Comparison of ENCODE assay signal across 22 cellular contexts in genomic region chr20:32834972-32835371, GRCh38. TPM values are rescaled to one million over a fixed set of nuclear protein-coding genes. Genes with fewer than 3 reads are reported as not detected.
DNase-seq lines count a peak whose midpoint lies in the region; ATAC-seq, FAIRE-seq and TF ChIP-seq lines count a peak whose summit lies in the region.
"Had no signal": no experiment of that assay in that cellular context is flagged by ENCODE, and none has a peak within 500 bp of the region (broad histone marks: within the 10 kb centered on the region; RNA-seq: fewer than 3 reads in every experiment).

No MANE protein-coding gene starts in this region.

- H3K4me3 ChIP-seq in HepG2 (replicated peaks in 1 of 3; ENCODE audit: insufficient read depth in 1 of 3, low read depth in 2 of 3, low read length in 3 of 3) (no peak overlapping the region), right lobe of liver (no peak overlapping the region)
- H3K4me3 ChIP-seq: GM23338 had no signal

- H3K4me1 Mint-ChIP-seq in WTC11: 0 out of 2 replicates have a peak, but pooled peaks cover 7% of the 10 kb centered on the region
- H3K4me1 Mint-ChIP-seq in naive thymus-derived CD8-positive, alpha-beta T cell: peaks cover 21 to 72% (median 60%) of the 10 kb centered on the region in 4 donors
- H3K4me1 Mint-ChIP-seq: GM23338, H9 had no signal

- H3K27me3 Mint-ChIP-seq in WTC11 (ENCODE audit: low read depth): no peaks in the 10 kb centered on the region
- no peaks in the 10 kb centered on the region for H3K27me3 Mint-ChIP-seq in naive thymus-derived CD8-positive, alpha-beta T cell
- H3K27me3 Mint-ChIP-seq: CD4-positive, alpha-beta memory T cell had no signal

- TF ChIP-seq CTCF in HepG2 (CRISPR knock-in tag; IDR thresholded peaks at IDR 0.05) (no peak), right lobe of liver (IDR thresholded peaks at IDR 0.05) (no peak), WTC11 (IDR thresholded peaks at IDR 0.05) (no peak)

- peaks cover 26% of the 10 kb centered on the region for H3K79me2 ChIP-seq in HepG2 (ENCODE audit: insufficient read depth, low read length)

- in situ Hi-C loops in HepG2 (cut with HindIII; ENCODE audit: extremely low pct_ligation_motif_present, low pct_unique_long_range_greater_than_20kb): no loop called here

- BruUV-seq in HepG2 (replicated peaks; lab: Mats Ljungman, UMichigan): no TSS peak

- H3K4me3 Mint-ChIP-seq in WTC11: no peak overlapping the region
- no peak overlapping the region for H3K4me3 Mint-ChIP-seq in naive thymus-derived CD8-positive, alpha-beta T cell
- H3K4me3 Mint-ChIP-seq: CD4-positive, alpha-beta memory T cell; GM23338; H9; HFFc6 had no signal

- no peaks in the 10 kb centered on the region for H3K27me3 ChIP-seq in HepG2 (ENCODE audit: control insufficient read depth in 1 of 2, insufficient read depth in 2 of 2, low read length in 2 of 2)
- no peaks in the 10 kb centered on the region for H3K27me3 ChIP-seq in right lobe of liver

- peaks cover 79% of the 10 kb centered on the region for H3K36me3 Mint-ChIP-seq in WTC11
- H3K36me3 Mint-ChIP-seq in naive thymus-derived CD8-positive, alpha-beta T cell: peaks cover 5 to 92% (median 12%) of the 10 kb centered on the region in 3 donors

- CTCF ChIA-PET in HepG2 (lab: Yijun Ruan, JAX; ENCODE audit: low intra/inter-chr PET ratio, low total read pairs): no interaction called here
- CTCF ChIA-PET in WTC11 (lab: Charles Lee): interaction anchor here (1.9 kb wide), 1 partner anchor 45 kb away, joined by 5 read pairs; no protein-coding TSS in a partner anchor

- no peak for TF ChIP-seq RAD21 in HepG2 (CRISPR knock-in tag; IDR thresholded peaks at IDR 0.05)

- ATAC-seq in HepG2: no peak
- no peak for ATAC-seq in right lobe of liver
- ATAC-seq in WTC11: no peak
- no peak for ATAC-seq in naive thymus-derived CD8-positive, alpha-beta T cell
- ATAC-seq: GM23338, HCT116 had no signal

- TF ChIP-seq POLR2A in HepG2 (IDR thresholded peaks at IDR 0.05; ENCODE audit: insufficient read depth in 1 of 2, low read depth in 2 of 2, low read length in 2 of 2) (no peak), right lobe of liver (IDR thresholded peaks at IDR 0.05) (no peak)

- no peaks in the 10 kb centered on the region for H3K9me3 ChIP-seq in HepG2 (ENCODE audit: low read length)
- no peaks in the 10 kb centered on the region for H3K9me3 ChIP-seq in right lobe of liver

- intact Hi-C loops in HepG2 (cut with micrococcal nuclease; ENCODE audit: unreplicated experiment) (no loop called here), right lobe of liver (cut with DNase I) (no loop called here)

- H3K36me3 ChIP-seq in HepG2 (replicated peaks in 1 of 2; ENCODE audit: control insufficient read depth in 1 of 2, insufficient read depth in 2 of 2, low read length in 2 of 2): peaks cover 35 to 83% of the 10 kb centered on the region in 2 experiments
- H3K36me3 ChIP-seq in right lobe of liver: peaks cover 0 to 56% (median 16%) of the 10 kb centered on the region in 4 donors

- POLR2A ChIA-PET in HepG2 (lab: Yijun Ruan, JAX) (no interaction called here), WTC11 (lab: Charles Lee) (no interaction called here)
- POLR2A ChIA-PET in naive thymus-derived CD8-positive, alpha-beta T cell (lab: Charles Lee): no interaction called here

- peaks cover 7% of the 10 kb centered on the region for H3K9me3 Mint-ChIP-seq in WTC11
- no peaks in the 10 kb centered on the region for H3K9me3 Mint-ChIP-seq in naive thymus-derived CD8-positive, alpha-beta T cell
- H3K9me3 Mint-ChIP-seq: CD4-positive, alpha-beta memory T cell; GM23338; H9; HFFc6 had no signal

- FAIRE-seq in HepG2 (lab: Jason Lieb, UNC): no peak
- FAIRE-seq: GM12891, GM18507 had no signal

- no peak overlapping the region for H2AFZ ChIP-seq in HepG2 (ENCODE audit: low read length)
- H2AFZ ChIP-seq: GM23338 had no signal

- no peak for DNase-seq in HepG2 (ENCODE audit: low spot score)
- DNase-seq in right lobe of liver: no peak
- DNase-seq in WTC11 (ENCODE audit: low spot score): no peak
- no peak for DNase-seq in naive thymus-derived CD8-positive, alpha-beta T cell
- DNase-seq in cerebellum (ENCODE audit: low spot score): no peak
- no peak for DNase-seq in SIG-M5 (lab: John Stamatoyannopoulos, UW)
- DNase-seq: C1 segment of cervical spinal cord; Calu3; CD4-positive, alpha-beta memory T cell; COR-L47; DMS53; DMS79 treated with DMSO at 0.1 percent for 48 hours; GF-D8; H9; HFFc6 had no signal

- TF ChIP-seq EP300 in HepG2 (IDR thresholded peaks at IDR 0.05; ENCODE audit: low read depth in 2 of 2, low read length in 2 of 2) (no peak), HepG2 (CRISPR knock-in tag; IDR thresholded peaks at IDR 0.05; ENCODE audit: borderline replicate concordance) (no peak)

- no peak overlapping the region for H3K9ac ChIP-seq in HepG2 (ENCODE audit: insufficient read depth, low read depth, low read length)

- H3K4me2 ChIP-seq in HepG2 (ENCODE audit: low read depth, low read length): no peak overlapping the region
- H3K4me2 ChIP-seq: GM23338 had no signal

- no peaks in the 10 kb centered on the region for H4K20me1 ChIP-seq in HepG2 (ENCODE audit: insufficient read depth, low read length)

- no peaks in the 10 kb centered on the region for H3K4me1 ChIP-seq in HepG2 (ENCODE audit: insufficient read depth, low read length)
- H3K4me1 ChIP-seq in right lobe of liver: no peaks in the 10 kb centered on the region

- H3K27ac Mint-ChIP-seq in WTC11: no peak overlapping the region
- H3K27ac Mint-ChIP-seq in naive thymus-derived CD8-positive, alpha-beta T cell: peak overlapping the region in 7 of 10 donors; percentile 19 to 56 (median 51)
- H3K27ac Mint-ChIP-seq: GM23338, H9, HFFc6 had no signal

- H3K27ac ChIP-seq in HepG2 (ENCODE audit: extremely low read length, insufficient read depth, low read length) (no peak overlapping the region), right lobe of liver (no peak overlapping the region)

TF ChIP-seq in WTC11, 78 proteins besides CTCF, POLR2A, EP300 and RAD21 (continues in another document):
- TF ChIP-seq ZNF121 (CRISPR knock-in tag; IDR thresholded peaks at IDR 0.05): peak; percentile 37; the same call in 1 of the 2 replicates

RNA-seq across cellular contexts. Expression of gene MAPRE1, which starts 15.2 kb away (rescaled TPM):
- total RNA-seq in HepG2 (2016; rRNA removed; fragmentation: Illumina TruSeq; extraction: Trizol) (190 and 342 TPM in 2 replicates), right lobe of liver (10 to 100 TPM in 5 of 6 experiments, 1 to 10 TPM in 1; 7.9 to 26.8 (median 16.1) TPM), WTC11 (2021) (154 to 159 TPM (median 155 TPM) in 3 replicates), cerebellum (82.1 TPM)
- total RNA-seq in HepG2 (2016; cell fraction: cytosol; rRNA removed; fragmentation: Illumina TruSeq; extraction: Trizol; ENCODE audit: low read depth): 23.7 and 27.2 TPM in 2 replicates
- total RNA-seq in HepG2 (2016; cell fraction: insoluble cytoplasmic fraction; rRNA removed; fragmentation: Illumina TruSeq; extraction: Trizol): 187 and 334 TPM in 2 replicates
- 91.1 and 97.7 TPM in 2 replicates for total RNA-seq in HepG2 (2016; cell fraction: membrane; rRNA removed; fragmentation: Illumina TruSeq; extraction: Trizol)
- 103 and 108 TPM in 2 replicates for total RNA-seq in HepG2 (2016; cell fraction: nucleus; rRNA removed; fragmentation: Illumina TruSeq; extraction: Trizol)
- 62.1 and 76.0 TPM in 2 replicates for polyA plus RNA-seq in HepG2 (2011; rRNA removed)
- polyA plus RNA-seq in HepG2 (2011; cell fraction: cytosol; rRNA removed): 51.6 and 80.9 TPM in 2 replicates
- 20.7 and 30.2 TPM in 2 replicates for polyA plus RNA-seq in HepG2 (2011; cell fraction: nucleus; rRNA removed)
- 141 and 152 TPM in 2 replicates for polyA plus RNA-seq in HepG2 (2012)
- polyA plus RNA-seq in HepG2 (2016; cell fraction: cytosol; fragmentation: Illumina TruSeq; extraction: Trizol; ENCODE audit: low read depth): 28.5 and 29.5 TPM in 2 replicates
- polyA plus RNA-seq in HepG2 (2016; cell fraction: insoluble cytoplasmic fraction; fragmentation: Illumina TruSeq; extraction: Trizol; ENCODE audit: low read depth): 374 and 399 TPM in 2 replicates
- 73.8 and 81.9 TPM in 2 replicates for polyA plus RNA-seq in HepG2 (2016; cell fraction: membrane; fragmentation: Illumina TruSeq; extraction: Trizol; ENCODE audit: low read depth)
- 134 and 143 TPM in 2 replicates for polyA plus RNA-seq in HepG2 (2016; cell fraction: nucleus; fragmentation: Illumina TruSeq; extraction: Trizol; ENCODE audit: insufficient read depth, low read depth)
- polyA minus RNA-seq in HepG2 (2011; rRNA and poly(A)+ RNA removed; ENCODE audit: low replicate concordance): 44.6 and 56.4 TPM in 2 replicates
- 59.3 and 68.8 TPM in 2 replicates for polyA minus RNA-seq in HepG2 (2011; cell fraction: cytosol; rRNA and poly(A)+ RNA removed)
- polyA minus RNA-seq in HepG2 (2011; cell fraction: nucleus; rRNA and poly(A)+ RNA removed): 42.7 and 48.6 TPM in 2 replicates
- total RNA-seq in naive thymus-derived CD8-positive, alpha-beta T cell: 10 to 100 TPM; 81.3 to 86.3 TPM
- 100 to 1,000 TPM; 100 to 112 (median 108) TPM for polyA plus RNA-seq in naive thymus-derived CD8-positive, alpha-beta T cell

RNA-seq across cellular contexts. Expression of gene EFCAB8, which starts 23.8 kb away (rescaled TPM):
- 0.22 TPM in 1 of 2 replicates, not detected in the other for total RNA-seq in HepG2 (2016; rRNA removed; fragmentation: Illumina TruSeq; extraction: Trizol)
- total RNA-seq in HepG2 (2016; cell fraction: cytosol; rRNA removed; fragmentation: Illumina TruSeq; extraction: Trizol; ENCODE audit: low read depth): 0.10 TPM in 1 of 2 replicates, not detected in the other
- not detected in 2 replicates for total RNA-seq in HepG2 (2016; cell fraction: insoluble cytoplasmic fraction; rRNA removed; fragmentation: Illumina TruSeq; extraction: Trizol)
- total RNA-seq in HepG2 (2016; cell fraction: membrane; rRNA removed; fragmentation: Illumina TruSeq; extraction: Trizol): not detected in 2 replicates
- total RNA-seq in HepG2 (2016; cell fraction: nucleus; rRNA removed; fragmentation: Illumina TruSeq; extraction: Trizol): 0.72 TPM in 1 of 2 replicates, not detected in the other
- polyA plus RNA-seq in HepG2 (2011; rRNA removed): 0.15 TPM in 1 of 2 replicates, not detected in the other
- polyA plus RNA-seq in HepG2 (2011; cell fraction: cytosol; rRNA removed): not detected in 2 replicates
- polyA plus RNA-seq in HepG2 (2011; cell fraction: nucleus; rRNA removed): 0.31 and 1.2 TPM in 2 replicates
- polyA plus RNA-seq in HepG2 (2012): not detected in 2 replicates
- not detected in 2 replicates for polyA plus RNA-seq in HepG2 (2016; cell fraction: cytosol; fragmentation: Illumina TruSeq; extraction: Trizol; ENCODE audit: low read depth)
- polyA plus RNA-seq in HepG2 (2016; cell fraction: insoluble cytoplasmic fraction; fragmentation: Illumina TruSeq; extraction: Trizol; ENCODE audit: low read depth): not detected in 2 replicates
- polyA plus RNA-seq in HepG2 (2016; cell fraction: membrane; fragmentation: Illumina TruSeq; extraction: Trizol; ENCODE audit: low read depth): not detected in 2 replicates
- 0.62 and 0.75 TPM in 2 replicates for polyA plus RNA-seq in HepG2 (2016; cell fraction: nucleus; fragmentation: Illumina TruSeq; extraction: Trizol; ENCODE audit: insufficient read depth, low read depth)
- polyA minus RNA-seq in HepG2 (2011; rRNA and poly(A)+ RNA removed; ENCODE audit: low replicate concordance): not detected in 2 replicates
- not detected in 2 replicates for polyA minus RNA-seq in HepG2 (2011; cell fraction: cytosol; rRNA and poly(A)+ RNA removed)
- polyA minus RNA-seq in HepG2 (2011; cell fraction: nucleus; rRNA and poly(A)+ RNA removed): not detected in 2 replicates
- under 1 TPM in 4 of 6 experiments, not detected in 2; 0.17 to 0.22 (median 0.20) TPM for total RNA-seq in right lobe of liver
- total RNA-seq in WTC11 (2021): 0.17 to 0.55 TPM (median 0.32 TPM) in 3 replicates
- total RNA-seq in naive thymus-derived CD8-positive, alpha-beta T cell: 1 to 10 TPM; 2.2 to 2.9 TPM
- not detected for polyA plus RNA-seq in naive thymus-derived CD8-positive, alpha-beta T cell
- not detected for total RNA-seq in cerebellum
- total RNA-seq: A172, A673, HFFc6 had no signal
- polyA plus RNA-seq: BJ; CD4-positive, alpha-beta memory T cell; GM23338 had no signal

Comparison
In these comparisons a context has a peak if more than half of its experiments do, and no peak if none do; other contexts are left out.
1. Of the 50 proteins assayed by ChIP-seq in both HepG2 and WTC11: peak only in HepG2: none; only in WTC11: none; in both: ZNF121; in neither: 49.